8 cellular contexts compared by ENCODE assay signal in genomic region chr3:71725279-71725991, GRCh38. TPM values are rescaled to one million over a fixed set of nuclear protein-coding genes. Genes with fewer than 3 reads are reported as not detected.
DNase-seq lines count a peak whose midpoint lies in the region; ATAC-seq lines count a peak whose summit lies in the region.

TSS of gene EIF4E3 (minus strand) at chr3:71725402. CDS start at chr3:71725367, 35 bp downstream.

- WGBS in ectodermal cell, 2 experiments: 2% methylated on average over 77 of the region's 77 CpGs

- ATAC-seq in GM18907 (IDR thresholded peaks at IDR 0.05; ENCODE audit: unreplicated experiment): peak; percentile 71
- ATAC-seq in HG03442 (IDR thresholded peaks at IDR 0.05; ENCODE audit: unreplicated experiment): peak; percentile 38

- H3K4me3 ChIP-seq in ectodermal cell (ENCODE audit: insufficient read depth, low read depth, low read length): peak within 1 kb of the TSS; percentile 65

- no peaks in the 10 kb centered on the region for H3K36me3 ChIP-seq in ectodermal cell (ENCODE audit: control insufficient read depth, insufficient read depth, low read length)

- DNase-seq in ACHN: peak; percentile 35
- DNase-seq in activated CD4-positive, alpha-beta T cell treated with anti-CD3 and anti-CD28 coated beads for 1 hour: peak; percentile 16
- DNase-seq in lung microvascular endothelial cell (ENCODE audit: low read depth in 2 of 2): peak; percentile 37 to 47
- peak in 5 of 6 experiments; percentile 19 to 39 (median 28) for DNase-seq in stimulated activated naive CD4-positive, alpha-beta T cell (lab: John Stamatoyannopoulos, UW)
- DNase-seq in amniotic stem cell (lab: John Stamatoyannopoulos, UW): no peak

- H3K4me1 ChIP-seq in ectodermal cell (ENCODE audit: control insufficient read depth, insufficient read depth, low read length): no peaks in the 10 kb centered on the region

- no peaks in the 10 kb centered on the region for H3K9me3 ChIP-seq in ectodermal cell (ENCODE audit: control insufficient read depth, low read length)

- no peak within 1 kb of the TSS for H3K27ac ChIP-seq in ectodermal cell (ENCODE audit: insufficient read depth, low read depth, low read length, poor library complexity, severe bottlenecking)

- in situ Hi-C loops in ACHN (cut with HindIII; ENCODE audit: low pct_ligation_motif_present, low pct_unique_long_range_greater_than_20kb, low sequenced_read_pairs): no loop called here

- peaks cover 35% of the 10 kb centered on the region for H3K27me3 ChIP-seq in ectodermal cell (ENCODE audit: control insufficient read depth, insufficient read depth, low read length, poor library complexity, severe bottlenecking)

RNA-seq across cellular contexts. Expression of gene EIF4E3, which starts in this region (rescaled TPM):
- 10.6 TPM for polyA plus RNA-seq in ectodermal cell (2013, experiment 1 of 4)
- 9.7 TPM for polyA plus RNA-seq in ectodermal cell (2013, experiment 2 of 4)
- polyA plus RNA-seq in ectodermal cell (2013, experiment 3 of 4): 7.6 TPM
- polyA plus RNA-seq in ectodermal cell (2013, experiment 4 of 4): 8.4 TPM
- total RNA-seq in lung microvascular endothelial cell: 0.60 and 1.3 TPM in 2 replicates
